27 cellular contexts compared by ENCODE assay signal in genomic region chr5:124730381-124730780, GRCh38. TPM values are rescaled to one million over a fixed set of nuclear protein-coding genes. Genes with fewer than 3 reads are reported as not detected.
DNase-seq lines count a peak whose midpoint lies in the region; ATAC-seq and TF ChIP-seq lines count a peak whose summit lies in the region.
"Had no signal": no experiment of that assay in that cellular context is flagged by ENCODE, and none has a peak within 500 bp of the region (broad histone marks: within the 10 kb centered on the region; RNA-seq: fewer than 3 reads in every experiment).

No MANE protein-coding gene starts in this region.

- intact Hi-C loops in activated B cell treated with CpG ODN at 0.5 μM for 24 hours (cut with micrococcal nuclease): no loop called here

- WGBS in GM23248 (ENCODE audit: low coverage in 1 of 2, low lambda C conversion rate in 2 of 2, missing lambda C conversion rate in 2 of 2), 2 experiments: 98 to 100% methylated on average over 2 of the region's 2 CpGs

- H3K36me3 ChIP-seq in BLaER1: peaks cover 84% of the 10 kb centered on the region
- H3K36me3 ChIP-seq in muscle layer of colon (ENCODE audit: insufficient read depth, low read length): no peaks in the 10 kb centered on the region
- H3K36me3 ChIP-seq in brain microvascular endothelial cell (replicated peaks): no peaks in the 10 kb centered on the region
- no peaks in the 10 kb centered on the region for H3K36me3 ChIP-seq in GM23248 (ENCODE audit: low read depth)
- H3K36me3 ChIP-seq: esophagus squamous epithelium had no signal

- no peak overlapping the region for H3K4me3 ChIP-seq in BLaER1
- no peak overlapping the region for H3K4me3 ChIP-seq in muscle layer of colon (ENCODE audit: low read depth in 1 of 2, low read length in 2 of 2)
- no peak overlapping the region for H3K4me3 ChIP-seq in brain microvascular endothelial cell (ENCODE audit: low read depth, low read length)
- H3K4me3 ChIP-seq in GM23248: no peak overlapping the region
- H3K4me3 ChIP-seq: coronary artery, esophagus squamous epithelium had no signal

- no peaks in the 10 kb centered on the region for H3K9me3 Mint-ChIP-seq in activated B cell treated with CpG ODN at 0.5 μM for 24 hours
- H3K9me3 Mint-ChIP-seq: CD8-positive, alpha-beta T cell; T-helper 2 cell treated with Interferon-gamma antibody and Interleukin-4, amounts not matched to agents 5 μg/mL and 100 μg/mL, for 36 hours had no signal

- CTCF ChIA-PET in activated B cell treated with CpG ODN at 0.5 μM for 24 hours (lab: Charles Lee): interaction anchor here (1.2 to 1.3 kb wide), 2 partner anchors 10 to 17 kb away, joined by 3 to 4 read pairs; no protein-coding TSS in a partner anchor

- H3K4me1 ChIP-seq in BLaER1 (peaks cover 100% of the 10 kb centered on the region), muscle layer of colon (ENCODE audit: insufficient read depth, low read length) (peaks cover 46% of the 10 kb centered on the region), GM23248 (ENCODE audit: insufficient read depth) (peaks cover 8% of the 10 kb centered on the region)

- H3K27ac Mint-ChIP-seq in activated B cell treated with CpG ODN at 0.5 μM for 24 hours: peak overlapping the region; percentile 43
- H3K27ac Mint-ChIP-seq: CD8-positive, alpha-beta T cell; immature natural killer cell; naive thymus-derived CD4-positive, alpha-beta T cell; T-helper 2 cell treated with Interferon-gamma antibody and Interleukin-4, amounts not matched to agents 5 μg/mL and 100 μg/mL, for 36 hours had no signal

- H3K9ac ChIP-seq in BLaER1 (no peak overlapping the region), muscle layer of colon (ENCODE audit: low read length) (no peak overlapping the region), GM23248 (no peak overlapping the region)

- ATAC-seq in HG03565 (IDR thresholded peaks at IDR 0.05; ENCODE audit: unreplicated experiment): peak; percentile 5
- ATAC-seq in activated B cell treated with CpG ODN at 0.5 μM for 24 hours (ENCODE audit: low read depth): no peak
- ATAC-seq: CD8-positive, alpha-beta T cell; left lobe of liver; naive thymus-derived CD4-positive, alpha-beta T cell had no signal

- in situ Hi-C loops in brain microvascular endothelial cell (cut with HindIII; ENCODE audit: low pct_ligation_motif_present, low sequenced_read_pairs) (no loop called here), GM23248 (cut with MboI) (no loop called here)

- no peak for TF ChIP-seq CTCF in activated B cell treated with CpG ODN at 0.5 μM for 24 hours (IDR thresholded peaks at IDR 0.05)
- TF ChIP-seq CTCF in brain microvascular endothelial cell (IDR thresholded peaks at IDR 0.05; ENCODE audit: low read depth, low read length, missing control alignments): no peak

- POLR2A ChIA-PET in activated B cell treated with CpG ODN at 0.5 μM for 24 hours (lab: Charles Lee): interaction anchor here (0.6 to 4.2 kb wide), 3 partner anchors 12 to 205 kb away, joined by 3 to 17 read pairs (median 5); partner anchors contain the start of gene ZNF608

- no peak overlapping the region for H2AFZ ChIP-seq in GM23248

- H3K9me3 ChIP-seq in BLaER1: no peaks in the 10 kb centered on the region
- no peaks in the 10 kb centered on the region for H3K9me3 ChIP-seq in muscle layer of colon (ENCODE audit: low read length)
- no peaks in the 10 kb centered on the region for H3K9me3 ChIP-seq in GM23248 (ENCODE audit: low read depth)
- H3K9me3 ChIP-seq: esophagus squamous epithelium had no signal

- peaks cover 61% of the 10 kb centered on the region for H3K4me1 Mint-ChIP-seq in activated B cell treated with CpG ODN at 0.5 μM for 24 hours

- H3K4me3 Mint-ChIP-seq in activated B cell treated with CpG ODN at 0.5 μM for 24 hours: peak overlapping the region; percentile 3
- H3K4me3 Mint-ChIP-seq: CD8-positive, alpha-beta T cell; immature natural killer cell; naive thymus-derived CD4-positive, alpha-beta T cell; T-helper 2 cell treated with Interferon-gamma antibody and Interleukin-4, amounts not matched to agents 5 μg/mL and 100 μg/mL, for 36 hours had no signal

- H3K27me3 ChIP-seq in BLaER1: no peaks in the 10 kb centered on the region
- H3K27me3 ChIP-seq in muscle layer of colon (ENCODE audit: control insufficient read depth in 1 of 2, insufficient read depth in 2 of 2, low read length in 2 of 2): no peaks in the 10 kb centered on the region
- no peaks in the 10 kb centered on the region for H3K27me3 ChIP-seq in brain microvascular endothelial cell (replicated peaks)
- H3K27me3 ChIP-seq in GM23248 (replicated peaks; ENCODE audit: insufficient read depth): no peaks in the 10 kb centered on the region
- H3K27me3 ChIP-seq: esophagus squamous epithelium had no signal

- peaks cover 2% of the 10 kb centered on the region for H3F3A ChIP-seq in GM23248 (ENCODE audit: insufficient read depth)

- H3K36me3 Mint-ChIP-seq in activated B cell treated with CpG ODN at 0.5 μM for 24 hours (ENCODE audit: low read depth): no peaks in the 10 kb centered on the region
- H3K36me3 Mint-ChIP-seq: CD8-positive, alpha-beta T cell had no signal

- H3K79me2 ChIP-seq in GM23248 (ENCODE audit: insufficient read depth): no peaks in the 10 kb centered on the region; the same call in 1 of the 2 replicates

- H3K27me3 Mint-ChIP-seq in activated B cell treated with CpG ODN at 0.5 μM for 24 hours: no peaks in the 10 kb centered on the region

- DNase-seq in activated B cell treated with CpG ODN at 0.5 μM for 24 hours (no peak), HT-29 (ENCODE audit: low spot score) (no peak), brain microvascular endothelial cell (no peak), GM23248 (no peak)
- DNase-seq in activated CD8-positive, alpha-beta memory T cell treated with anti-CD3 and anti-CD28 coated beads, Interleukin-2, amount 50 U/mL, for 4 hours: no peak
- DNase-seq: activated CD4-positive, alpha-beta T cell treated with anti-CD3 and anti-CD28 coated beads for 48 hours; activated naive CD4-positive, alpha-beta T cell treated with Interleukin-2 at 50 U/mL for 16 hours; activated T-cell treated with anti-CD3 and anti-CD28 coated beads, Interleukin-2, amount 50 U/mL, for 48 hours; CD8-positive, alpha-beta T cell; EL; esophagus squamous epithelium; immature natural killer cell; Karpas-422; naive thymus-derived CD4-positive, alpha-beta T cell; NCI-H1436 treated with DMSO at 0.1 percent for 48 hours; NCI-H345; NCI-H774; retina; small intestine; stimulated activated CD4-positive, alpha-beta T cell treated with anti-CD3 and anti-CD28 coated beads, Interleukin-1b, Interleukin-23, amount 100 ng/mL, for 48 hours; trophoblast cell had no signal

- no peaks in the 10 kb centered on the region for H3K9me2 ChIP-seq in GM23248 (ENCODE audit: insufficient read depth)

- H4K20me1 ChIP-seq in BLaER1 (peaks cover 100% of the 10 kb centered on the region), GM23248 (ENCODE audit: insufficient read depth) (no peaks in the 10 kb centered on the region)

- H3K27ac ChIP-seq in BLaER1: no peak overlapping the region
- peak overlapping the region; percentile 54 for H3K27ac ChIP-seq in muscle layer of colon (ENCODE audit: low read depth, low read length)
- no peak overlapping the region for H3K27ac ChIP-seq in brain microvascular endothelial cell
- H3K27ac ChIP-seq in GM23248: no peak overlapping the region
- H3K27ac ChIP-seq: coronary artery, esophagus squamous epithelium had no signal

- H3K4me2 ChIP-seq in BLaER1 (peak overlapping the region; percentile 90), GM23248 (ENCODE audit: unreplicated experiment) (no peak overlapping the region)

RNA-seq across cellular contexts. Expression of gene ZNF608, which starts 16.1 kb away (rescaled TPM):
- 20.7 and 22.0 TPM in 2 replicates for total RNA-seq in activated B cell treated with CpG ODN at 0.5 μM for 24 hours
- total RNA-seq in HT-29 (2014; rRNA removed; shearing (Covaris generic)): 3.7 and 4.9 TPM in 2 replicates
- 2.1 and 2.4 TPM in 2 replicates for total RNA-seq in GM23248 (2014; rRNA removed; shearing (Covaris generic))
- 1.1 and 1.4 TPM in 2 replicates for polyA plus RNA-seq in GM23248 (2016; fragmentation: Nextera tagmentation; extraction: Ambion mirVana)
- polyA plus RNA-seq: immature natural killer cell; naive thymus-derived CD4-positive, alpha-beta T cell had no signal
